ENCODE assay signal across 8 cellular contexts in genomic region chr14:22830329-22831010, GRCh38. TPM values are rescaled to one million over a fixed set of nuclear protein-coding genes. Genes with fewer than 3 reads are reported as not detected.
DNase-seq lines count a peak whose midpoint lies in the region; ATAC-seq and TF ChIP-seq lines count a peak whose summit lies in the region.

No MANE protein-coding gene starts in this region.

- TF ChIP-seq CTCF in BJ (IDR thresholded peaks at IDR 0.05; ENCODE audit: insufficient read depth, low read depth, low read length): no peak
- TF ChIP-seq CTCF in colonic mucosa (IDR thresholded peaks at IDR 0.05): no peak

- H3K27ac Mint-ChIP-seq in naive thymus-derived CD8-positive, alpha-beta T cell: peak overlapping the region; percentile 91 to 99 (median 96)

- POLR2A ChIA-PET in BJ (lab: Charles Lee): interaction anchor here (0.8 kb wide), 1 partner anchor 21 kb away, joined by 3 read pairs; no protein-coding TSS in a partner anchor
- POLR2A ChIA-PET in naive thymus-derived CD8-positive, alpha-beta T cell (lab: Charles Lee): interaction anchor here (0.6 to 2.3 kb wide), 11 partner anchors 8 to 838 kb away, joined by 3 to 8 read pairs (median 4); partner anchors contain the start of genes LRP10 and OXA1L

- H3K79me2 ChIP-seq in Karpas-422 (ENCODE audit: low read length): peaks cover 20% of the 10 kb centered on the region

- H3K4me1 ChIP-seq in Karpas-422 (ENCODE audit: low read length) (peaks cover 19% of the 10 kb centered on the region), colonic mucosa (no peaks in the 10 kb centered on the region)

- no peaks in the 10 kb centered on the region for H4K20me1 ChIP-seq in Karpas-422 (ENCODE audit: insufficient read depth, low read depth, low read length)

- H3K4me1 Mint-ChIP-seq in naive thymus-derived CD8-positive, alpha-beta T cell: peaks cover 19 to 38% (median 28%) of the 10 kb centered on the region in 4 donors

- H3K4me3 Mint-ChIP-seq in naive thymus-derived CD8-positive, alpha-beta T cell: peak overlapping the region; percentile 88 to 95 (median 92)

- H3K27me3 ChIP-seq in BJ (ENCODE audit: control insufficient read depth, insufficient read depth, low read length) (no peaks in the 10 kb centered on the region), Karpas-422 (ENCODE audit: low read length) (no peaks in the 10 kb centered on the region), colonic mucosa (no peaks in the 10 kb centered on the region)

- H3K4me3 ChIP-seq in BJ (ENCODE audit: low read depth, low read length) (peak overlapping the region; percentile 72), Karpas-422 (ENCODE audit: low read length) (peak overlapping the region; percentile 87), colonic mucosa (peak overlapping the region; percentile 83)

- peaks cover 0 to 4% (median 0%) of the 10 kb centered on the region in 9 donors for H3K9me3 Mint-ChIP-seq in naive thymus-derived CD8-positive, alpha-beta T cell

- peaks cover 0 to 38% (median 3%) of the 10 kb centered on the region in 3 donors for H3K36me3 Mint-ChIP-seq in naive thymus-derived CD8-positive, alpha-beta T cell

- peak overlapping the region; percentile 70; the same call in 1 of the 2 replicates for H2AFZ ChIP-seq in Karpas-422 (ENCODE audit: low read length)

- peaks cover 0 to 3% (median 0%) of the 10 kb centered on the region in 5 donors for H3K27me3 Mint-ChIP-seq in naive thymus-derived CD8-positive, alpha-beta T cell

- peak; percentile 24 to 26 for ATAC-seq in naive thymus-derived CD8-positive, alpha-beta T cell
- ATAC-seq in GM19452 (IDR thresholded peaks at IDR 0.05; ENCODE audit: unreplicated experiment) (no peak), GM19324 (IDR thresholded peaks at IDR 0.05; ENCODE audit: low FRiP score, unreplicated experiment) (no peak)

- H3K27ac ChIP-seq in Karpas-422 (ENCODE audit: low read length) (0 out of 2 replicates have a peak overlapping the region, but pooled peaks have one; percentile 16), colonic mucosa (peak overlapping the region; percentile 71)

- no peak for DNase-seq in BJ (ENCODE audit: low read depth)
- no peak for DNase-seq in Karpas-422
- DNase-seq in colonic mucosa: no peak
- DNase-seq in naive thymus-derived CD8-positive, alpha-beta T cell: peak in 1 of 10 donors; percentile 42
- DNase-seq in activated effector memory CD4-positive, alpha-beta T cell treated with anti-CD3 and anti-CD28 coated beads, Interleukin-2, amount 50 U/mL, for 16 hours: no peak
- DNase-seq in NCI-H1417 treated with DMSO at 0.1 percent for 48 hours (lab: John Stamatoyannopoulos, UW): no peak

- no peaks in the 10 kb centered on the region for H3K9me2 ChIP-seq in Karpas-422 (replicated peaks; ENCODE audit: insufficient read depth, low read length)

- CTCF ChIA-PET in BJ (lab: Yijun Ruan, JAX): interaction anchor here (1.0 to 4.2 kb wide), 3 partner anchors 18 to 63 kb away, joined by 3 to 33 read pairs (median 6); partner anchors contain the start of gene OXA1L

- intact Hi-C loops in colonic mucosa (cut with DNase I): no loop called here

- H3K9me3 ChIP-seq in Karpas-422 (ENCODE audit: low read length): no peaks in the 10 kb centered on the region
- no peaks in the 10 kb centered on the region for H3K9me3 ChIP-seq in colonic mucosa

- H3K36me3 ChIP-seq in BJ (ENCODE audit: control insufficient read depth, insufficient read depth, low read length): no peaks in the 10 kb centered on the region; the same call in 1 of the 2 replicates
- H3K36me3 ChIP-seq in Karpas-422 (ENCODE audit: insufficient read depth, low read length): peaks cover 15% of the 10 kb centered on the region; the same call in 1 of the 2 replicates
- H3K36me3 ChIP-seq in colonic mucosa: no peaks in the 10 kb centered on the region

- H3K9ac ChIP-seq in Karpas-422 (ENCODE audit: low read length) (peak overlapping the region; percentile 81), colonic mucosa (ENCODE audit: low read depth in 2 of 2, low read length in 2 of 2) (peak overlapping the region; percentile 85 to 91)

- peak overlapping the region; percentile 90 for H3K4me2 ChIP-seq in Karpas-422 (ENCODE audit: low read depth, low read length, poor library complexity, severe bottlenecking)

RNA-seq across cellular contexts. Expression of gene MRPL52, which starts 0.8 kb away (rescaled TPM):
- 66.7 and 78.6 TPM in 2 replicates for polyA plus RNA-seq in BJ (2011; rRNA removed)
- 14.4 and 15.7 TPM in 2 replicates for polyA minus RNA-seq in BJ (2011; rRNA and poly(A)+ RNA removed)
- 71.3 and 107 TPM in 2 replicates for total RNA-seq in Karpas-422 (2014; rRNA removed; shearing (Covaris generic); ENCODE audit: low replicate concordance)
- 100 to 1,000 TPM in 1 of 2 donors, 10 to 100 TPM in 1; 79.1 to 156 TPM for total RNA-seq in colonic mucosa
- total RNA-seq in naive thymus-derived CD8-positive, alpha-beta T cell: 10 to 100 TPM; 69.9 to 75.3 TPM
- polyA plus RNA-seq in naive thymus-derived CD8-positive, alpha-beta T cell: 100 to 1,000 TPM; 120 to 155 (median 148) TPM

RNA-seq across cellular contexts. Expression of gene MMP14, which starts 5.9 kb away (rescaled TPM):
- polyA plus RNA-seq in BJ (2011; rRNA removed): 327 and 592 TPM in 2 replicates
- 176 and 229 TPM in 2 replicates for polyA minus RNA-seq in BJ (2011; rRNA and poly(A)+ RNA removed)
- 0.72 and 1.9 TPM in 2 replicates for total RNA-seq in Karpas-422 (2014; rRNA removed; shearing (Covaris generic); ENCODE audit: low replicate concordance)
- 10 to 100 TPM; 59.1 to 82.8 TPM for total RNA-seq in colonic mucosa
- 1 to 10 TPM; 2.5 to 3.3 TPM for total RNA-seq in naive thymus-derived CD8-positive, alpha-beta T cell
- polyA plus RNA-seq in naive thymus-derived CD8-positive, alpha-beta T cell: not detected

RNA-seq across cellular contexts. Expression of gene SLC7A7, which starts 15.2 kb away (rescaled TPM):
- polyA plus RNA-seq in BJ (2011; rRNA removed): 7.5 and 9.4 TPM in 2 replicates
- polyA minus RNA-seq in BJ (2011; rRNA and poly(A)+ RNA removed): 5.3 and 8.2 TPM in 2 replicates
- 1.9 and 3.5 TPM in 2 replicates for total RNA-seq in Karpas-422 (2014; rRNA removed; shearing (Covaris generic); ENCODE audit: low replicate concordance)
- total RNA-seq in colonic mucosa: 1 to 10 TPM; 2.7 to 7.0 TPM
- total RNA-seq in naive thymus-derived CD8-positive, alpha-beta T cell: 1 to 10 TPM; 2.6 to 3.5 TPM
- under 1 TPM; 0.13 to 0.46 (median 0.26) TPM for polyA plus RNA-seq in naive thymus-derived CD8-positive, alpha-beta T cell

RNA-seq across cellular contexts. Expression of gene LRP10, which starts 41.1 kb away (rescaled TPM):
- polyA plus RNA-seq in BJ (2011; rRNA removed): 124 and 308 TPM in 2 replicates
- polyA minus RNA-seq in BJ (2011; rRNA and poly(A)+ RNA removed): 190 and 213 TPM in 2 replicates
- total RNA-seq in Karpas-422 (2014; rRNA removed; shearing (Covaris generic); ENCODE audit: low replicate concordance): 34.3 and 43.1 TPM in 2 replicates
- 100 to 1,000 TPM; 204 to 222 TPM for total RNA-seq in colonic mucosa
- total RNA-seq in naive thymus-derived CD8-positive, alpha-beta T cell: 10 to 100 TPM; 70.5 to 72.6 TPM
- polyA plus RNA-seq in naive thymus-derived CD8-positive, alpha-beta T cell: 10 to 100 TPM; 49.4 to 67.5 (median 52.2) TPM

RNA-seq across cellular contexts. Expression of gene REM2, which starts 52.6 kb away (rescaled TPM):
- 0.05 and 0.10 TPM in 2 replicates for polyA plus RNA-seq in BJ (2011; rRNA removed)
- polyA minus RNA-seq in BJ (2011; rRNA and poly(A)+ RNA removed): 0.10 and 0.43 TPM in 2 replicates
- 0.51 TPM in 1 of 2 replicates, not detected in the other for total RNA-seq in Karpas-422 (2014; rRNA removed; shearing (Covaris generic); ENCODE audit: low replicate concordance)
- under 1 TPM; 0.24 to 0.30 TPM for total RNA-seq in colonic mucosa
- total RNA-seq in naive thymus-derived CD8-positive, alpha-beta T cell: 1 to 10 TPM; 4.8 to 5.7 TPM
- under 1 TPM; 0.15 to 0.72 (median 0.29) TPM for polyA plus RNA-seq in naive thymus-derived CD8-positive, alpha-beta T cell

Comparison
In these comparisons a context has a peak if more than half of its experiments do, and no peak if none do; other contexts are left out.
1. ATAC-seq: peak in naive thymus-derived CD8-positive, alpha-beta T cell (2 of 2); none in GM19452 (single experiment) and GM19324 (single experiment).
2. RNA of gene MMP14, which starts 5.9 kb away (total RNA-seq): 59.1 to 82.8 TPM in colonic mucosa; 2.5 to 3.3 TPM in naive thymus-derived CD8-positive, alpha-beta T cell and 0.72 to 1.9 TPM in Karpas-422; every median in the first group is over 10 times any median in the second.
3. Peak in every context shown above with its lines, with median percentiles within 50 percentile points of each other: H3K4me3 ChIP-seq.